23 cellular contexts compared by ENCODE assay signal in genomic region chr2:24763843-24764242, GRCh38.
"Had no signal": no experiment of that assay in that cellular context is flagged by ENCODE, and none has a peak within 500 bp of the region (broad histone marks: within the 10 kb centered on the region; RNA-seq: fewer than 3 reads in every experiment).

No MANE protein-coding gene starts in this region.

- H3K4me2 ChIP-seq: neural progenitor cell, smooth muscle cell had no signal

- H3K27me3 ChIP-seq: body of pancreas, cardiac muscle cell, left lung, neural progenitor cell, testis, uterus had no signal

- H3K4me3 ChIP-seq: body of pancreas, cardiac muscle cell, left lung, lung, neural progenitor cell, smooth muscle cell, testis, uterus had no signal

- H3K27ac ChIP-seq: body of pancreas, cardiac muscle cell, left lung, neural progenitor cell, testis, uterus had no signal

- H3K4me3 Mint-ChIP-seq: activated naive CD4-positive, alpha-beta T cell treated with anti-CD3 and anti-CD28 coated beads, Interleukin-2, amount 10 ng/mL, durations not matched to agents 7 days and 5 days; dendritic cell treated with granulocyte-macrophage colony-stimulating factor and Interleukin-4, amounts not matched to agents 40 ng/mL and 50 ng/mL, for 4 days; naive B cell; neural progenitor cell; stimulated activated naive B cell treated with anti-CD40 and anti-IgM and Interleukin-4, amounts not matched to agents 10 μg/mL and 1 μg/mL and 100 μg/mL, for 72 hours; WTC11 had no signal

- H3K27me3 Mint-ChIP-seq: activated naive CD4-positive, alpha-beta T cell treated with anti-CD3 and anti-CD28 coated beads, Interleukin-2, amount 10 ng/mL, durations not matched to agents 7 days and 5 days; dendritic cell treated with granulocyte-macrophage colony-stimulating factor and Interleukin-4, amounts not matched to agents 40 ng/mL and 50 ng/mL, for 4 days; naive B cell; stimulated activated naive B cell treated with anti-CD40 and anti-IgM and Interleukin-4, amounts not matched to agents 10 μg/mL and 1 μg/mL and 100 μg/mL, for 72 hours had no signal

- H3K27ac Mint-ChIP-seq: activated naive CD4-positive, alpha-beta T cell treated with anti-CD3 and anti-CD28 coated beads, Interleukin-2, amount 10 ng/mL, durations not matched to agents 7 days and 5 days; dendritic cell treated with granulocyte-macrophage colony-stimulating factor and Interleukin-4, amounts not matched to agents 40 ng/mL and 50 ng/mL, for 4 days; neural progenitor cell; stimulated activated naive B cell treated with anti-CD40 and anti-IgM and Interleukin-4, amounts not matched to agents 10 μg/mL and 1 μg/mL and 100 μg/mL, for 72 hours; WTC11 had no signal

- H3K4me1 Mint-ChIP-seq: naive B cell; stimulated activated naive B cell treated with anti-CD40 and anti-IgM and Interleukin-4, amounts not matched to agents 10 μg/mL and 1 μg/mL and 100 μg/mL, for 72 hours; WTC11 had no signal

- DNase-seq: activated CD8-positive, alpha-beta memory T cell treated with anti-CD3 and anti-CD28 coated beads, Interleukin-2, amount 50 U/mL, for 4 hours; activated effector memory CD4-positive, alpha-beta T cell treated with anti-CD3 and anti-CD28 coated beads, Interleukin-2, amount 50 U/mL, for 16 hours; activated naive CD4-positive, alpha-beta T cell treated with anti-CD3 and anti-CD28 coated beads, Interleukin-2, amount 10 ng/mL, durations not matched to agents 7 days and 5 days; anterior cingulate cortex; body of pancreas; effector CD4-positive, alpha-beta T cell; erythroblast; foreskin melanocyte; kidney glomerular epithelial cell; left lung; naive B cell; stimulated activated CD4-positive, alpha-beta T cell treated with anti-CD3 and anti-CD28 coated beads, Interleukin-15, amount 100 ng/mL, for 24 hours; stimulated activated naive B cell treated with anti-CD40 and anti-IgM and Interleukin-4, amounts not matched to agents 10 μg/mL and 1 μg/mL and 100 μg/mL, for 72 hours; T-helper 9 cell; testis; uterus had no signal

- H3K36me3 ChIP-seq: uterus had no signal

- H3K9ac ChIP-seq: neural progenitor cell had no signal

- H3K9me3 Mint-ChIP-seq: activated naive CD4-positive, alpha-beta T cell treated with anti-CD3 and anti-CD28 coated beads, Interleukin-2, amount 10 ng/mL, durations not matched to agents 7 days and 5 days; dendritic cell treated with granulocyte-macrophage colony-stimulating factor and Interleukin-4, amounts not matched to agents 40 ng/mL and 50 ng/mL, for 4 days; naive B cell; neural progenitor cell; stimulated activated naive B cell treated with anti-CD40 and anti-IgM and Interleukin-4, amounts not matched to agents 10 μg/mL and 1 μg/mL and 100 μg/mL, for 72 hours; WTC11 had no signal

- H3K4me1 ChIP-seq: body of pancreas, left lung, testis, uterus had no signal

- H3K9me3 ChIP-seq: body of pancreas, left lung, testis, uterus had no signal

- H2AFZ ChIP-seq: neural progenitor cell had no signal

- ATAC-seq: body of pancreas; left lung; sciatic nerve; stimulated activated naive B cell treated with anti-CD40 and anti-IgM and Interleukin-4, amounts not matched to agents 10 μg/mL and 1 μg/mL and 100 μg/mL, for 72 hours; WTC11 had no signal
